17 cellular contexts compared by ENCODE assay signal in genomic region chr7:90952649-90952991, GRCh38.
A peak's percentile ranks its signal among the peaks of the same experiment; 100 is the strongest.
DNase-seq lines count a peak whose midpoint lies in the region; ATAC-seq and TF ChIP-seq lines count a peak whose summit lies in the region.
"Had no signal": no experiment of that assay in that cellular context is flagged by ENCODE, and none has a peak within 500 bp of the region (broad histone marks: within the 10 kb centered on the region; RNA-seq: fewer than 3 reads in every experiment).

No MANE protein-coding gene starts in this region.

- peak overlapping the region; percentile 25; the same call in 1 of the 2 replicates for H3K9ac ChIP-seq in iPS-20b (ENCODE audit: low read depth, low read length)
- no peak overlapping the region for H3K9ac ChIP-seq in PC-3 (ENCODE audit: low read length)

- no peaks in the 10 kb centered on the region for H3K27me3 ChIP-seq in iPS-20b (ENCODE audit: insufficient read depth, low read length)
- no peaks in the 10 kb centered on the region for H3K27me3 ChIP-seq in PC-3 (ENCODE audit: low read length)
- H3K27me3 ChIP-seq: colonic mucosa, uterus had no signal

- intact Hi-C loops in PC-3 (cut with micrococcal nuclease): no loop called here

- DNase-seq in AG08395 (ENCODE audit: low spot score): peak; percentile 8
- DNase-seq in NCI-H1417 treated with DMSO at 0.1 percent for 48 hours (lab: John Stamatoyannopoulos, UW): peak; percentile 60
- peak; percentile 36 for DNase-seq in amniotic epithelial cell (ENCODE audit: low read depth)
- DNase-seq in PC-3: no peak
- no peak for DNase-seq in NCI-H2227 (lab: John Stamatoyannopoulos, UW; ENCODE audit: unreplicated experiment)
- DNase-seq in GOT3 (lab: John Stamatoyannopoulos, UW): no peak
- DNase-seq: activated CD8-positive, alpha-beta memory T cell treated with anti-CD3 and anti-CD28 coated beads, Interleukin-2, amount 10 ng/mL, durations not matched to agents 7 days and 5 days; activated effector memory CD4-positive, alpha-beta T cell treated with anti-CD3 and anti-CD28 coated beads, Interleukin-2, amount 50 U/mL, for 16 hours; colonic mucosa; erythroblast; KBM-7; psoas muscle; uterus had no signal

- no peaks in the 10 kb centered on the region for H3F3A ChIP-seq in PC-3 (ENCODE audit: low read length, unreplicated experiment)

- no peaks in the 10 kb centered on the region for H3K79me2 ChIP-seq in PC-3 (ENCODE audit: low read length)

- H3K9me3 ChIP-seq in iPS-20b (ENCODE audit: insufficient read depth, low read depth, low read length) (no peaks in the 10 kb centered on the region), PC-3 (ENCODE audit: low read length) (no peaks in the 10 kb centered on the region)
- H3K9me3 ChIP-seq: colonic mucosa, psoas muscle, uterus had no signal

- no peak for ATAC-seq in PC-3
- no peak for ATAC-seq in HG03135 (IDR thresholded peaks at IDR 0.05; ENCODE audit: unreplicated experiment)
- ATAC-seq: activated CD4-positive, CD25-positive, alpha-beta regulatory T cell treated with anti-CD3 and anti-CD28 coated beads, Interleukin-2, amount 50 U/mL, for 24 hours; activated CD8-positive, alpha-beta memory T cell treated with anti-CD3 and anti-CD28 coated beads, Interleukin-2, amount 10 ng/mL, durations not matched to agents 7 days and 5 days; psoas muscle; Right ventricle myocardium inferior had no signal

- H4K20me1 ChIP-seq in PC-3 (ENCODE audit: low read length): no peaks in the 10 kb centered on the region

- POLR2A ChIA-PET in PC-3 (lab: Charles Lee; ENCODE audit: unreplicated experiment): no interaction called here

- BruUV-seq in PC-3 (replicated peaks; lab: Mats Ljungman, UMichigan): no TSS peak

- peak overlapping the region; percentile 36 for H3K27ac ChIP-seq in iPS-20b (ENCODE audit: low read length)
- H3K27ac ChIP-seq in PC-3 (ENCODE audit: low read length): no peak overlapping the region
- H3K27ac ChIP-seq: colonic mucosa, psoas muscle, uterus had no signal

- H2AFZ ChIP-seq in PC-3 (ENCODE audit: low read length): no peak overlapping the region

- no peaks in the 10 kb centered on the region for H3K36me3 ChIP-seq in iPS-20b (ENCODE audit: insufficient read depth, low read depth, low read length)
- no peaks in the 10 kb centered on the region for H3K36me3 ChIP-seq in PC-3 (ENCODE audit: low read depth, low read length)
- H3K36me3 ChIP-seq: colonic mucosa had no signal

- H3K4me3 ChIP-seq in iPS-20b (ENCODE audit: low read length): peak overlapping the region; percentile 48; the same call in 1 of the 2 replicates
- no peak overlapping the region for H3K4me3 ChIP-seq in PC-3 (ENCODE audit: low read length)
- H3K4me3 ChIP-seq: colonic mucosa, psoas muscle, uterus had no signal

- CTCF ChIA-PET in PC-3 (lab: Charles Lee): no interaction called here

- H3K4me1 ChIP-seq in iPS-20b (ENCODE audit: insufficient read depth, low read length) (peaks cover 30% of the 10 kb centered on the region), PC-3 (ENCODE audit: insufficient read depth, low read length) (no peaks in the 10 kb centered on the region)
- H3K4me1 ChIP-seq: colonic mucosa, psoas muscle, uterus had no signal

- no peaks in the 10 kb centered on the region for H3K9me2 ChIP-seq in PC-3 (replicated peaks; ENCODE audit: low read length)

- H3K4me2 ChIP-seq in PC-3 (ENCODE audit: low read length): no peak overlapping the region

- TF ChIP-seq CTCF in PC-3 (conservative IDR thresholded peaks at IDR 0.05; ENCODE audit: low read depth, low read length): no peak

Comparison
In these comparisons a context has a peak if more than half of its experiments do, and no peak if none do; other contexts are left out.
1. DNase-seq: peak in AG08395 (single experiment), NCI-H1417 treated with DMSO at 0.1 percent for 48 hours (single experiment) and amniotic epithelial cell (single experiment); none in PC-3 (single experiment), NCI-H2227 (single experiment) and GOT3 (single experiment).